Comparison of ENCODE assay signal across 8 cellular contexts in the genomic region with DNA sequence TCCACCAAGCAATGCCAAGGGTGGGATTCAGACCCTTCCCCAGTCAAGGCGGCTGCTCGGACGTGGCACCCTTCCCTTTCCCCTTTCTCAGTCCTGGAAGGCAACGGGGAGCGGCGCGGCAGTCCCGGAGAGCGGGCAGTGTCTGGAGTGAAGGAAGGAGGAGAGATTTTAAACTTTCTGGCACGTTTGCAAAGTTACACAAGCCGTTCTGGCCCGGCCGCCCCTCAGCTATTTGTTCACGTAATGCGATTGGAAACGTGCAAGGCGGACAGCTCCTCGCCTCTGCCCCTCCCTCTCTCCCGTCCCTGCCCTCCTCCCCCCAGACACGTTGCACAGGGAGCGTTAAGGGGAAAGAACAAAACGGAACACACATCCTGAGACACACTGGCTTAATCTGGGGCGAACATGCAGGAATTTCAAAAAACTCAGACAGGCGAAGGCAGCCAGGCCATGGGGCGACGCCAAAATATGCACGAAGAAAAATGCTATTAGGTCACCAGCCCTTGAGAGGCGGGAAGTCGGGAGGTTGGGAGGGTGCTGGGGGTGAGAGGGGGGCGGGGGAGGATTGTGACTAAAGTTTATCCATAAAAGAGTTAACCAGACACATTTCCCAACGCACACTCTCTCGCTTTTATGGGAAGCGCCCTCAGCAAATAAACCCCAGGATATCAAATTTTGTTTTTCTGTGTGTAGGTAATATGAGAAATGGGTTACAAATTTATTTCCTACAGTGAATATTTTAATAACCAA. TPM values are rescaled to one million over a fixed set of nuclear protein-coding genes. Genes with fewer than 3 reads are reported as not detected.
DNase-seq lines count a peak whose midpoint lies in the region; ATAC-seq, FAIRE-seq and TF ChIP-seq lines count a peak whose summit lies in the region.

A gene with protein sequence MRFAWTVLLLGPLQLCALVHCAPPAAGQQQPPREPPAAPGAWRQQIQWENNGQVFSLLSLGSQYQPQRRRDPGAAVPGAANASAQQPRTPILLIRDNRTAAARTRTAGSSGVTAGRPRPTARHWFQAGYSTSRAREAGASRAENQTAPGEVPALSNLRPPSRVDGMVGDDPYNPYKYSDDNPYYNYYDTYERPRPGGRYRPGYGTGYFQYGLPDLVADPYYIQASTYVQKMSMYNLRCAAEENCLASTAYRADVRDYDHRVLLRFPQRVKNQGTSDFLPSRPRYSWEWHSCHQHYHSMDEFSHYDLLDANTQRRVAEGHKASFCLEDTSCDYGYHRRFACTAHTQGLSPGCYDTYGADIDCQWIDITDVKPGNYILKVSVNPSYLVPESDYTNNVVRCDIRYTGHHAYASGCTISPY (minus strand): TSS at position 144 of the 750 bp plus-strand sequence. CDS start 274 bp downstream, outside the sequence.

- H3K4me1 Mint-ChIP-seq in activated T-cell treated with anti-CD3 and anti-CD28 coated beads, Interleukin-2, amount 50 U/mL, for 4 hours (ENCODE audit: low read depth) = peaks cover 15% of the 10 kb centered on the region

- H3K27me3 Mint-ChIP-seq in activated T-cell treated with anti-CD3 and anti-CD28 coated beads, Interleukin-2, amount 50 U/mL, for 4 hours (ENCODE audit: low read depth) = peaks cover 49% of the 10 kb centered on the region

- 4% methylated on average over 21 of the region's 33 CpGs for WGBS in smooth muscle cell (ENCODE audit: low lambda C conversion rate)

- TF ChIP-seq CTCF in bronchial epithelial cell (IDR thresholded peaks at IDR 0.05; ENCODE audit: insufficient read depth, low read length, severe bottlenecking) = no peak
- no peak for TF ChIP-seq CTCF in smooth muscle cell (IDR thresholded peaks at IDR 0.05; ENCODE audit: borderline replicate concordance, insufficient read depth, poor library complexity, severe bottlenecking)

- H3K27me3 ChIP-seq in bronchial epithelial cell (ENCODE audit: control insufficient read depth, insufficient read depth, low read length) (no peaks in the 10 kb centered on the region), smooth muscle cell (ENCODE audit: low read depth) (no peaks in the 10 kb centered on the region)

- H3K4me3 ChIP-seq in bronchial epithelial cell (ENCODE audit: low read depth, low read length) (peak within 1 kb of the TSS; percentile 52), smooth muscle cell (peak within 1 kb of the TSS; percentile 78)

- peak within 1 kb of the TSS; percentile 57 for H2AFZ ChIP-seq in smooth muscle cell (ENCODE audit: low read depth)

- peak within 1 kb of the TSS; percentile 89 for H3K9ac ChIP-seq in smooth muscle cell (ENCODE audit: low read depth)

- DNase-seq in activated T-cell treated with anti-CD3 and anti-CD28 coated beads, Interleukin-2, amount 50 U/mL, for 4 hours = no peak
- no peak for DNase-seq in activated T-cell treated with anti-CD3 and anti-CD28 coated beads, Interleukin-2, amount 50 U/mL, for 1 hour
- DNase-seq in NCI-H446 treated with DMSO at 0.1 percent for 48 hours (lab: John Stamatoyannopoulos, UW) = peak; percentile 77
- DNase-seq in bronchial epithelial cell (ENCODE audit: low read depth) = peak; percentile 49
- DNase-seq in iris pigment epithelial cell (ENCODE audit: low read depth) = peak; percentile 99
- peak; percentile 49 for DNase-seq in smooth muscle cell (lab: John Stamatoyannopoulos, UW; ENCODE audit: unreplicated experiment)
- DNase-seq in activated CD8-positive, alpha-beta memory T cell treated with anti-CD3 and anti-CD28 coated beads, Interleukin-2, amount 50 U/mL, for 48 hours = no peak
- DNase-seq in DMS153 (lab: John Stamatoyannopoulos, UW) = no peak

- H3K27ac ChIP-seq in smooth muscle cell (ENCODE audit: low read depth) = peak within 1 kb of the TSS; percentile 94

- H3K36me3 ChIP-seq in bronchial epithelial cell (ENCODE audit: control insufficient read depth, insufficient read depth, low read length) = no peaks in the 10 kb centered on the region
- peaks cover 20% of the 10 kb centered on the region for H3K36me3 ChIP-seq in smooth muscle cell (ENCODE audit: low read depth)

- no peaks in the 10 kb centered on the region for H3K36me3 Mint-ChIP-seq in activated T-cell treated with anti-CD3 and anti-CD28 coated beads, Interleukin-2, amount 50 U/mL, for 4 hours (ENCODE audit: insufficient read depth)

- peak within 1 kb of the TSS; percentile 60 for H3K4me3 Mint-ChIP-seq in activated T-cell treated with anti-CD3 and anti-CD28 coated beads, Interleukin-2, amount 50 U/mL, for 4 hours

- peaks cover 40% of the 10 kb centered on the region for H3K79me2 ChIP-seq in smooth muscle cell (ENCODE audit: low read depth)

- no peaks in the 10 kb centered on the region for H3K9me3 Mint-ChIP-seq in activated T-cell treated with anti-CD3 and anti-CD28 coated beads, Interleukin-2, amount 50 U/mL, for 4 hours

- no peaks in the 10 kb centered on the region for H3F3A ChIP-seq in smooth muscle cell (ENCODE audit: low read depth)

- ATAC-seq in activated T-cell treated with anti-CD3 and anti-CD28 coated beads, Interleukin-2, amount 50 U/mL, for 4 hours = no peak

- H3K4me2 ChIP-seq in smooth muscle cell = peak within 1 kb of the TSS; percentile 96

- no peak for FAIRE-seq in bronchial epithelial cell (lab: Jason Lieb, UNC)

- peaks cover 27% of the 10 kb centered on the region for H3K4me1 ChIP-seq in smooth muscle cell (ENCODE audit: low read depth)

- H4K20me1 ChIP-seq in smooth muscle cell (ENCODE audit: low read depth) = peaks cover 36% of the 10 kb centered on the region

- H3K9me3 ChIP-seq in smooth muscle cell (replicated peaks; ENCODE audit: low read depth) = no peaks in the 10 kb centered on the region

RNA-seq across cellular contexts. Expression of the gene that starts here (rescaled TPM):
- under 1 TPM; 0.20 to 0.40 (median 0.27) TPM for total RNA-seq in activated T-cell treated with anti-CD3 and anti-CD28 coated beads, Interleukin-2, amount 50 U/mL, for 4 hours
- total RNA-seq in bronchial epithelial cell (1.4 and 1.8 TPM in 2 replicates), smooth muscle cell (632 and 642 TPM in 2 replicates)
- polyA plus RNA-seq in smooth muscle cell = 756 and 808 TPM in 2 replicates

Comparison
In these comparisons a context has a peak if more than half of its experiments do, and no peak if none do; other contexts are left out.
1. RNA of the gene that starts here (total RNA-seq): 632 to 642 TPM in smooth muscle cell; 1.4 to 1.8 TPM in bronchial epithelial cell and 0.20 to 0.40 TPM in activated T-cell treated with anti-CD3 and anti-CD28 coated beads, Interleukin-2, amount 50 U/mL, for 4 hours; every median in the first group is over 100 times any median in the second.
2. DNase-seq: peak in NCI-H446 treated with DMSO at 0.1 percent for 48 hours (single experiment), bronchial epithelial cell (single experiment), iris pigment epithelial cell (single experiment) and smooth muscle cell (single experiment); none in activated T-cell treated with anti-CD3 and anti-CD28 coated beads, Interleukin-2, amount 50 U/mL, for 4 hours (single experiment), activated T-cell treated with anti-CD3 and anti-CD28 coated beads, Interleukin-2, amount 50 U/mL, for 1 hour (single experiment), activated CD8-positive, alpha-beta memory T cell treated with anti-CD3 and anti-CD28 coated beads, Interleukin-2, amount 50 U/mL, for 48 hours (single experiment) and DMS153 (single experiment).